In genomic region chr10:21130108-21130507, GRCh38 we compare ENCODE assay signal across 21 cellular contexts.
DNase-seq lines count a peak whose midpoint lies in the region; ATAC-seq, FAIRE-seq and TF ChIP-seq lines count a peak whose summit lies in the region.
"Had no signal": no experiment of that assay in that cellular context is flagged by ENCODE, and none has a peak within 500 bp of the region (broad histone marks: within the 10 kb centered on the region; RNA-seq: fewer than 3 reads in every experiment).

No MANE protein-coding gene starts in this region.

- no peaks in the 10 kb centered on the region for H3F3A ChIP-seq in GM23338 (replicated peaks; ENCODE audit: low read depth)

- H3K27ac Mint-ChIP-seq in GM23338: no peak overlapping the region
- no peak overlapping the region; the same call in 1 of the 2 replicates for H3K27ac Mint-ChIP-seq in WTC11
- H3K27ac Mint-ChIP-seq: B cell; CD4-positive, CD25-positive, alpha-beta regulatory T cell; CD8-positive, alpha-beta memory T cell had no signal

- no peak overlapping the region for H3K27ac ChIP-seq in GM23338 (ENCODE audit: low read depth)
- H3K27ac ChIP-seq in H1 (ENCODE audit: low read depth, low read length): no peak overlapping the region

- H3K9me2 ChIP-seq in GM23338 (ENCODE audit: insufficient read depth): no peaks in the 10 kb centered on the region; the same call in 1 of the 2 replicates

- H3K79me1 ChIP-seq in H1 (ENCODE audit: low read depth, low read length): no peaks in the 10 kb centered on the region

- H4K5ac ChIP-seq in H1 (ENCODE audit: insufficient read length, low read depth, low read length): no peak overlapping the region

- TF ChIP-seq EP300 in H1 (IDR thresholded peaks at IDR 0.05; ENCODE audit: borderline replicate concordance in 1 of 2, low read depth in 2 of 2, low read length in 2 of 2): no peak

- H2BK120ac ChIP-seq in H1 (replicated peaks; ENCODE audit: low read depth, low read length): no peak overlapping the region

- TF ChIP-seq CTCF in GM23338 (conservative IDR thresholded peaks at IDR 0.05; ENCODE audit: low read depth in 2 of 2): no peak
- no peak for TF ChIP-seq CTCF in WTC11 (IDR thresholded peaks at IDR 0.05)
- TF ChIP-seq CTCF in H1 (IDR thresholded peaks at IDR 0.05; ENCODE audit: control extremely low read depth in 1 of 3, insufficient read depth in 1 of 3, low read depth in 1 of 3, low read length in 3 of 3): no peak
- TF ChIP-seq CTCF in BE2C (IDR thresholded peaks at IDR 0.05; ENCODE audit: low read depth, low read length): no peak

- H3K4me2 ChIP-seq in GM23338: 0 out of 2 replicates have a peak overlapping the region, but pooled peaks have one; percentile 49
- H3K4me2 ChIP-seq in H1 (ENCODE audit: insufficient read depth in 1 of 2, low read depth in 2 of 2, low read length in 2 of 2): no peak overlapping the region

- no peak overlapping the region for H3K4ac ChIP-seq in H1 (replicated peaks; ENCODE audit: insufficient read length, low read depth, low read length)

- FAIRE-seq in H1 (lab: Jason Lieb, UNC): peak; percentile 60
- FAIRE-seq: GM12878, H54, HTR-8/SVneo had no signal

- H3K36me3 ChIP-seq in GM23338 (ENCODE audit: insufficient read depth) (no peaks in the 10 kb centered on the region), H1 (ENCODE audit: control insufficient read depth in 2 of 4, insufficient read depth in 4 of 4, low read length in 3 of 4) (no peaks in the 10 kb centered on the region), BE2C (no peaks in the 10 kb centered on the region)

- no peak overlapping the region for H4K91ac ChIP-seq in H1 (replicated peaks; ENCODE audit: insufficient read length, low read length)

- H3K4me1 Mint-ChIP-seq in GM23338: peaks cover 15% of the 10 kb centered on the region; the same call in 2 of the 3 replicates
- peaks cover 19% of the 10 kb centered on the region for H3K4me1 Mint-ChIP-seq in WTC11
- H3K4me1 Mint-ChIP-seq: B cell; CD4-positive, CD25-positive, alpha-beta regulatory T cell; CD8-positive, alpha-beta memory T cell had no signal

- no peak for TF ChIP-seq POLR2A in H1 (IDR thresholded peaks at IDR 0.05; ENCODE audit: control extremely low read depth in 1 of 2, low read depth in 2 of 2, low read length in 2 of 2)

- no peak overlapping the region for H2BK20ac ChIP-seq in H1 (ENCODE audit: low read length)

- H2AFZ ChIP-seq in GM23338 (no peak overlapping the region), H1 (ENCODE audit: low read length) (no peak overlapping the region)

- H2AK5ac ChIP-seq in H1 (ENCODE audit: low read depth, low read length): no peak overlapping the region

- H3K79me2 ChIP-seq in GM23338 (replicated peaks; ENCODE audit: insufficient read depth) (no peaks in the 10 kb centered on the region), H1 (ENCODE audit: control insufficient read depth in 1 of 2, insufficient read depth in 2 of 2, low read length in 2 of 2) (no peaks in the 10 kb centered on the region; a peak in 1 of 4 replicates)

- H3K36me3 Mint-ChIP-seq in GM23338 (ENCODE audit: low read depth) (no peaks in the 10 kb centered on the region), WTC11 (no peaks in the 10 kb centered on the region)
- H3K36me3 Mint-ChIP-seq: CD4-positive, CD25-positive, alpha-beta regulatory T cell; CD8-positive, alpha-beta memory T cell had no signal

- H3K23ac ChIP-seq in H1 (ENCODE audit: insufficient read length): no peak overlapping the region

- no peak overlapping the region for H2BK12ac ChIP-seq in H1 (ENCODE audit: low read depth, low read length)

- no peak overlapping the region for H3K14ac ChIP-seq in H1 (ENCODE audit: insufficient read length)

- no peak overlapping the region for H2BK15ac ChIP-seq in H1 (ENCODE audit: low read length)

- no peaks in the 10 kb centered on the region for H3K27me3 ChIP-seq in GM23338 (ENCODE audit: insufficient read depth)
- no peaks in the 10 kb centered on the region for H3K27me3 ChIP-seq in H1 (replicated peaks in 1 of 4; ENCODE audit: control insufficient read depth in 3 of 4, extremely low read depth in 1 of 4, insufficient read depth in 3 of 4, low read length in 3 of 4)
- no peaks in the 10 kb centered on the region for H3K27me3 ChIP-seq in BE2C

- H3K18ac ChIP-seq in H1 (ENCODE audit: extremely low read depth, low read length): no peak overlapping the region

- no peak overlapping the region for H2BK5ac ChIP-seq in H1 (ENCODE audit: low read depth, low read length)

- ATAC-seq in GM23338: no peak
- ATAC-seq in WTC11: peak; percentile 26; the same call in 1 of the 2 replicates
- ATAC-seq in GM19397 (IDR thresholded peaks at IDR 0.05; ENCODE audit: unreplicated experiment): no peak
- ATAC-seq in HG02571 (IDR thresholded peaks at IDR 0.05; ENCODE audit: unreplicated experiment): no peak
- ATAC-seq: GM12878 had no signal

- H3K9me3 ChIP-seq in H1 (ENCODE audit: insufficient read depth in 2 of 2, low read depth in 1 of 2, low read length in 1 of 2): no peaks in the 10 kb centered on the region
- no peaks in the 10 kb centered on the region for H3K9me3 ChIP-seq in BE2C

- no peak overlapping the region for H3K56ac ChIP-seq in H1 (replicated peaks; ENCODE audit: insufficient read length, low read depth, low read length)

- no peak overlapping the region for H4K8ac ChIP-seq in H1 (ENCODE audit: extremely low read depth, insufficient read depth, low read length)

- H3K4me1 ChIP-seq in GM23338 (ENCODE audit: insufficient read depth) (peaks cover 18% of the 10 kb centered on the region), H1 (replicated peaks in 1 of 4; ENCODE audit: control insufficient read depth in 3 of 4, insufficient read depth in 4 of 4, low read length in 3 of 4) (peaks cover 0 to 2% (median 0%) of the 10 kb centered on the region in 4 experiments; a peak in 2 of 7 replicates), BE2C (no peaks in the 10 kb centered on the region)

- H3K4me3 ChIP-seq in GM23338: no peak overlapping the region
- H3K4me3 ChIP-seq in H1 (ENCODE audit: extremely low read depth in 1 of 4, insufficient read depth in 2 of 4, low read depth in 3 of 4, low read length in 4 of 4): no peak overlapping the region
- no peak overlapping the region for H3K4me3 ChIP-seq in BE2C (ENCODE audit: low read depth, low read length)
- H3K4me3 ChIP-seq: GM12878 had no signal

- CTCF ChIA-PET in WTC11 (lab: Charles Lee) (no interaction called here), H1 (lab: Charles Lee; ENCODE audit: partially characterized antibody) (no interaction called here)

- TF ChIP-seq RAD21 in H1 (IDR thresholded peaks at IDR 0.05 in 1 of 2, conservative IDR thresholded peaks at IDR 0.05 in 1 of 2; ENCODE audit: low read depth in 2 of 2, low read length in 2 of 2): no peak

- no peaks in the 10 kb centered on the region for H3K23me2 ChIP-seq in H1 (ENCODE audit: low read depth, low read length)

- H3K9me3 Mint-ChIP-seq in GM23338 (no peaks in the 10 kb centered on the region), WTC11 (peaks cover 6% of the 10 kb centered on the region; the same call in 1 of the 2 replicates)
- H3K9me3 Mint-ChIP-seq: CD4-positive, CD25-positive, alpha-beta regulatory T cell had no signal

- DNase-seq in GM23338 (ENCODE audit: low spot score): no peak
- DNase-seq in NCI-H146 treated with DMSO at 0.1 percent for 48 hours (lab: John Stamatoyannopoulos, UW; ENCODE audit: unreplicated experiment): peak; percentile 47
- DNase-seq in WTC11 (ENCODE audit: low spot score): no peak
- no peak for DNase-seq in H1 (ENCODE audit: low read depth in 1 of 2, low spot score in 2 of 2)
- DNase-seq in BE2C: no peak
- DNase-seq: C1 segment of cervical spinal cord; CD4-positive, CD25-positive, alpha-beta regulatory T cell; CD8-positive, alpha-beta memory T cell; COR-L47; DMS 273 treated with DMSO at 0.1 percent for 48 hours; DMS53; DND-41; EL; HCEC 1CT; IMR-90 had no signal

- H4K20me1 ChIP-seq in GM23338 (replicated peaks; ENCODE audit: insufficient read depth) (no peaks in the 10 kb centered on the region), H1 (replicated peaks in 1 of 2; ENCODE audit: control insufficient read depth in 1 of 2, insufficient read depth in 2 of 2, low read length in 2 of 2) (no peaks in the 10 kb centered on the region)

- H3K4me3 Mint-ChIP-seq in GM23338 (no peak overlapping the region), WTC11 (no peak overlapping the region)
- H3K4me3 Mint-ChIP-seq: B cell; CD4-positive, CD25-positive, alpha-beta regulatory T cell; CD8-positive, alpha-beta memory T cell had no signal

- no peak overlapping the region for H3K9ac ChIP-seq in H1 (replicated peaks in 1 of 4; ENCODE audit: extremely low read depth in 1 of 4, low read depth in 3 of 4, low read length in 3 of 4)

- POLR2A ChIA-PET in WTC11 (lab: Charles Lee): no interaction called here
- POLR2A ChIA-PET in H1 (lab: Charles Lee; ENCODE audit: partially characterized antibody): no interaction called here

- H3K27me3 Mint-ChIP-seq in GM23338 (ENCODE audit: insufficient read depth, low read depth, poor library complexity) (no peaks in the 10 kb centered on the region), WTC11 (ENCODE audit: low read depth) (no peaks in the 10 kb centered on the region)
- H3K27me3 Mint-ChIP-seq: CD4-positive, CD25-positive, alpha-beta regulatory T cell had no signal

TF ChIP-seq in GM23338, 12 proteins besides CTCF, POLR2A, EP300 and RAD21 (continues in another document):
- no peak for TF ChIP-seq JUNB (IDR thresholded peaks at IDR 0.05; ENCODE audit: unreplicated experiment)
- TF ChIP-seq NANOG (IDR thresholded peaks at IDR 0.05; ENCODE audit: borderline replicate concordance): no peak

TF ChIP-seq in WTC11, 78 proteins besides CTCF, POLR2A, EP300 and RAD21 (continues in another document):
- TF ChIP-seq ZBTB43 (CRISPR knock-in tag; IDR thresholded peaks at IDR 0.05): no peak

TF ChIP-seq in H1, 55 proteins besides CTCF, POLR2A, EP300 and RAD21:
- no peak for TF ChIP-seq JUN (IDR thresholded peaks at IDR 0.05; ENCODE audit: low read depth, low read length)
